In the genomic region with DNA sequence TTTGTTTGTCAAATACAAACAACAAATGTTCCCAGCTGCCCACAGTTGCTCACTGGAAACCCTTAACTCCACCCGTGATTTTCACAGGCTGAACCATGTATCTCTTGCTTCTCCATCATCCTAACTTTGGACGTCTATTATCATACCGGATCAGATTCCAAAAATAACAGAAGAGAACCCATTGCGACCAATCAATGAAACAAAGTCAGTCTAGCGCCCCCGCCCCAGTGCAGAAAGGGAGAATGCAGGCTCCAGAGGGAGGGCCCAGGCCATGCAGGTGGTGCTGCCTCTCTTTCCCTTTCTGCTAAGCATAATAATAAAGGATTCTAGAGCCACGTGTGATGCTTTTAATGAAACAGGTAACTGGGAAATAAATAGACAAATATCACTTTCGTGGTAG, we compare ENCODE assay signal across 1 cellular context.
TF ChIP-seq lines count a peak whose summit lies in the region.

No MANE protein-coding gene starts in this region.

TF ChIP-seq in GM23338, 12 proteins besides CTCF, POLR2A, EP300 and RAD21:
- TF ChIP-seq, protein P1, sequence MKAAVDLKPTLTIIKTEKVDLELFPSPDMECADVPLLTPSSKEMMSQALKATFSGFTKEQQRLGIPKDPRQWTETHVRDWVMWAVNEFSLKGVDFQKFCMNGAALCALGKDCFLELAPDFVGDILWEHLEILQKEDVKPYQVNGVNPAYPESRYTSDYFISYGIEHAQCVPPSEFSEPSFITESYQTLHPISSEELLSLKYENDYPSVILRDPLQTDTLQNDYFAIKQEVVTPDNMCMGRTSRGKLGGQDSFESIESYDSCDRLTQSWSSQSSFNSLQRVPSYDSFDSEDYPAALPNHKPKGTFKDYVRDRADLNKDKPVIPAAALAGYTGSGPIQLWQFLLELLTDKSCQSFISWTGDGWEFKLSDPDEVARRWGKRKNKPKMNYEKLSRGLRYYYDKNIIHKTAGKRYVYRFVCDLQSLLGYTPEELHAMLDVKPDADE (IDR thresholded peaks at IDR 0.05), result no peak
- no peak for TF ChIP-seq NANOG (IDR thresholded peaks at IDR 0.05; ENCODE audit: borderline replicate concordance)
- TF ChIP-seq ZNF114 (CRISPR knock-in tag; IDR thresholded peaks at IDR 0.05), result no peak
- TF ChIP-seq, protein P2, sequence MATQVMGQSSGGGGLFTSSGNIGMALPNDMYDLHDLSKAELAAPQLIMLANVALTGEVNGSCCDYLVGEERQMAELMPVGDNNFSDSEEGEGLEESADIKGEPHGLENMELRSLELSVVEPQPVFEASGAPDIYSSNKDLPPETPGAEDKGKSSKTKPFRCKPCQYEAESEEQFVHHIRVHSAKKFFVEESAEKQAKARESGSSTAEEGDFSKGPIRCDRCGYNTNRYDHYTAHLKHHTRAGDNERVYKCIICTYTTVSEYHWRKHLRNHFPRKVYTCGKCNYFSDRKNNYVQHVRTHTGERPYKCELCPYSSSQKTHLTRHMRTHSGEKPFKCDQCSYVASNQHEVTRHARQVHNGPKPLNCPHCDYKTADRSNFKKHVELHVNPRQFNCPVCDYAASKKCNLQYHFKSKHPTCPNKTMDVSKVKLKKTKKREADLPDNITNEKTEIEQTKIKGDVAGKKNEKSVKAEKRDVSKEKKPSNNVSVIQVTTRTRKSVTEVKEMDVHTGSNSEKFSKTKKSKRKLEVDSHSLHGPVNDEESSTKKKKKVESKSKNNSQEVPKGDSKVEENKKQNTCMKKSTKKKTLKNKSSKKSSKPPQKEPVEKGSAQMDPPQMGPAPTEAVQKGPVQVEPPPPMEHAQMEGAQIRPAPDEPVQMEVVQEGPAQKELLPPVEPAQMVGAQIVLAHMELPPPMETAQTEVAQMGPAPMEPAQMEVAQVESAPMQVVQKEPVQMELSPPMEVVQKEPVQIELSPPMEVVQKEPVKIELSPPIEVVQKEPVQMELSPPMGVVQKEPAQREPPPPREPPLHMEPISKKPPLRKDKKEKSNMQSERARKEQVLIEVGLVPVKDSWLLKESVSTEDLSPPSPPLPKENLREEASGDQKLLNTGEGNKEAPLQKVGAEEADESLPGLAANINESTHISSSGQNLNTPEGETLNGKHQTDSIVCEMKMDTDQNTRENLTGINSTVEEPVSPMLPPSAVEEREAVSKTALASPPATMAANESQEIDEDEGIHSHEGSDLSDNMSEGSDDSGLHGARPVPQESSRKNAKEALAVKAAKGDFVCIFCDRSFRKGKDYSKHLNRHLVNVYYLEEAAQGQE (IDR thresholded peaks at IDR 0.05; ENCODE audit: unreplicated experiment), result no peak
- no peak for TF ChIP-seq JUNB (IDR thresholded peaks at IDR 0.05; ENCODE audit: unreplicated experiment)
- TF ChIP-seq, protein P3, sequence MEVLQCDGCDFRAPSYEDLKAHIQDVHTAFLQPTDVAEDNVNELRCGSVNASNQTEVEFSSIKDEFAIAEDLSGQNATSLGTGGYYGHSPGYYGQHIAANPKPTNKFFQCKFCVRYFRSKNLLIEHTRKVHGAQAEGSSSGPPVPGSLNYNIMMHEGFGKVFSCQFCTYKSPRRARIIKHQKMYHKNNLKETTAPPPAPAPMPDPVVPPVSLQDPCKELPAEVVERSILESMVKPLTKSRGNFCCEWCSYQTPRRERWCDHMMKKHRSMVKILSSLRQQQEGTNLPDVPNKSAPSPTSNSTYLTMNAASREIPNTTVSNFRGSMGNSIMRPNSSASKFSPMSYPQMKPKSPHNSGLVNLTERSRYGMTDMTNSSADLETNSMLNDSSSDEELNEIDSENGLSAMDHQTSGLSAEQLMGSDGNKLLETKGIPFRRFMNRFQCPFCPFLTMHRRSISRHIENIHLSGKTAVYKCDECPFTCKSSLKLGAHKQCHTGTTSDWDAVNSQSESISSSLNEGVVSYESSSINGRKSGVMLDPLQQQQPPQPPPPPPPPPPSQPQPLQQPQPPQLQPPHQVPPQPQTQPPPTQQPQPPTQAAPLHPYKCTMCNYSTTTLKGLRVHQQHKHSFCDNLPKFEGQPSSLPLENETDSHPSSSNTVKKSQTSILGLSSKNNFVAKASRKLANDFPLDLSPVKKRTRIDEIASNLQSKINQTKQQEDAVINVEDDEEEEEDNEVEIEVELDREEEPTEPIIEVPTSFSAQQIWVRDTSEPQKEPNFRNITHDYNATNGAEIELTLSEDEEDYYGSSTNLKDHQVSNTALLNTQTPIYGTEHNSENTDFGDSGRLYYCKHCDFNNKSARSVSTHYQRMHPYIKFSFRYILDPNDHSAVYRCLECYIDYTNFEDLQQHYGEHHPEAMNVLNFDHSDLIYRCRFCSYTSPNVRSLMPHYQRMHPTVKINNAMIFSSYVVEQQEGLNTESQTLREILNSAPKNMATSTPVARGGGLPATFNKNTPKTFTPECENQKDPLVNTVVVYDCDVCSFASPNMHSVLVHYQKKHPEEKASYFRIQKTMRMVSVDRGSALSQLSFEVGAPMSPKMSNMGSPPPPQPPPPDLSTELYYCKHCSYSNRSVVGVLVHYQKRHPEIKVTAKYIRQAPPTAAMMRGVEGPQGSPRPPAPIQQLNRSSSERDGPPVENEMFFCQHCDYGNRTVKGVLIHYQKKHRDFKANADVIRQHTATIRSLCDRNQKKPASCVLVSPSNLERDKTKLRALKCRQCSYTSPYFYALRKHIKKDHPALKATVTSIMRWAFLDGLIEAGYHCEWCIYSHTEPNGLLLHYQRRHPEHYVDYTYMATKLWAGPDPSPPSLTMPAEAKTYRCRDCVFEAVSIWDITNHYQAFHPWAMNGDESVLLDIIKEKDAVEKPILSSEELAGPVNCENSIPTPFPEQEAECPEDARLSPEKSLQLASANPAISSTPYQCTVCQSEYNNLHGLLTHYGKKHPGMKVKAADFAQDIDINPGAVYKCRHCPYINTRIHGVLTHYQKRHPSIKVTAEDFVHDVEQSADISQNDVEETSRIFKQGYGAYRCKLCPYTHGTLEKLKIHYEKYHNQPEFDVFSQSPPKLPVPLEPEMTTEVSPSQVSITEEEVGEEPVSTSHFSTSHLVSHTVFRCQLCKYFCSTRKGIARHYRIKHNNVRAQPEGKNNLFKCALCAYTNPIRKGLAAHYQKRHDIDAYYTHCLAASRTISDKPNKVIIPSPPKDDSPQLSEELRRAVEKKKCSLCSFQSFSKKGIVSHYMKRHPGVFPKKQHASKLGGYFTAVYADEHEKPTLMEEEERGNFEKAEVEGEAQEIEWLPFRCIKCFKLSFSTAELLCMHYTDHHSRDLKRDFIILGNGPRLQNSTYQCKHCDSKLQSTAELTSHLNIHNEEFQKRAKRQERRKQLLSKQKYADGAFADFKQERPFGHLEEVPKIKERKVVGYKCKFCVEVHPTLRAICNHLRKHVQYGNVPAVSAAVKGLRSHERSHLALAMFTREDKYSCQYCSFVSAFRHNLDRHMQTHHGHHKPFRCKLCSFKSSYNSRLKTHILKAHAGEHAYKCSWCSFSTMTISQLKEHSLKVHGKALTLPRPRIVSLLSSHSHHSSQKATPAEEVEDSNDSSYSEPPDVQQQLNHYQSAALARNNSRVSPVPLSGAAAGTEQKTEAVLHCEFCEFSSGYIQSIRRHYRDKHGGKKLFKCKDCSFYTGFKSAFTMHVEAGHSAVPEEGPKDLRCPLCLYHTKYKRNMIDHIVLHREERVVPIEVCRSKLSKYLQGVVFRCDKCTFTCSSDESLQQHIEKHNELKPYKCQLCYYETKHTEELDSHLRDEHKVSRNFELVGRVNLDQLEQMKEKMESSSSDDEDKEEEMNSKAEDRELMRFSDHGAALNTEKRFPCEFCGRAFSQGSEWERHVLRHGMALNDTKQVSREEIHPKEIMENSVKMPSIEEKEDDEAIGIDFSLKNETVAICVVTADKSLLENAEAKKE (CRISPR knock-in tag; IDR thresholded peaks at IDR 0.05), result no peak
- no peak for TF ChIP-seq POLR2AphosphoS5 (IDR thresholded peaks at IDR 0.05; ENCODE audit: low read depth)
- TF ChIP-seq EZH2 (IDR thresholded peaks at IDR 0.05; ENCODE audit: low read depth, unreplicated experiment), result no peak
- no peak for TF ChIP-seq STAT1 (IDR thresholded peaks at IDR 0.05; ENCODE audit: unreplicated experiment)
- no peak for TF ChIP-seq CREB1 (CRISPR knock-in tag; IDR thresholded peaks at IDR 0.05; ENCODE audit: low read depth)
